1 cellular context compared by ENCODE assay signal in genomic region chr7:151400626-151401315, GRCh38.
TF ChIP-seq lines count a peak whose summit lies in the region.

No MANE protein-coding gene starts in this region.

TF ChIP-seq in WTC11, 78 proteins besides CTCF, POLR2A, EP300 and RAD21 (continued from another document):
- TF ChIP-seq GRHL2 (CRISPR knock-in tag; IDR thresholded peaks at IDR 0.05; ENCODE audit: insufficient replicate concordance, severe bottlenecking) (no peak), ATF3 (CRISPR knock-in tag; conservative IDR thresholded peaks at IDR 0.05) (no peak), ZMAT4 (CRISPR knock-in tag; IDR thresholded peaks at IDR 0.05) (no peak), CBFB (CRISPR knock-in tag; IDR thresholded peaks at IDR 0.05; ENCODE audit: low read depth) (no peak), STAT6 (CRISPR knock-in tag; conservative IDR thresholded peaks at IDR 0.05; ENCODE audit: low read depth) (no peak), ZNF232 (CRISPR knock-in tag; IDR thresholded peaks at IDR 0.05) (no peak), RELA (CRISPR knock-in tag; IDR thresholded peaks at IDR 0.05; ENCODE audit: borderline replicate concordance) (no peak)
TF ChIP-seq in WTC11: peak in this region for 0.
